16 cellular contexts compared by ENCODE assay signal in genomic region chr2:232366461-232366860, GRCh38. TPM values are rescaled to one million over a fixed set of nuclear protein-coding genes. Genes with fewer than 3 reads are reported as not detected.
DNase-seq lines count a peak whose midpoint lies in the region; ATAC-seq and TF ChIP-seq lines count a peak whose summit lies in the region.
"Not testable (repeated sequence)": the region's sequence is repeated elsewhere in the genome, so short reads cannot be mapped to it uniquely, and the experiment has no call there.
"Had no signal": no experiment of that assay in that cellular context is flagged by ENCODE, and none has a peak within 500 bp of the region (broad histone marks: within the 10 kb centered on the region; RNA-seq: fewer than 3 reads in every experiment).

No MANE protein-coding gene starts in this region.

- H3K9me3 ChIP-seq in RWPE2 (ENCODE audit: severe bottlenecking) = not testable (repeated sequence)
- H3K9me3 ChIP-seq in spleen = peaks cover 0 to 12% (median 6%) of the 10 kb centered on the region in 8 donors

- not testable (repeated sequence) for H3K4me1 ChIP-seq in RWPE2 (ENCODE audit: insufficient read depth, poor library complexity, severe bottlenecking)
- H3K4me1 ChIP-seq in spleen = peaks cover 4 to 18% (median 7%) of the 10 kb centered on the region in 6 donors

- POLR2A ChIA-PET in WTC11 (lab: Charles Lee) = interaction anchor here (1.8 kb wide), 1 partner anchor 70 kb away, joined by 6 read pairs; no protein-coding TSS in a partner anchor

- H3K9me3 Mint-ChIP-seq in WTC11; activated naive CD4-positive, alpha-beta T cell treated with anti-CD3 and anti-CD28 coated beads for 36 hours: not testable (repeated sequence)

- not testable (repeated sequence) for ATAC-seq in RWPE2 (ENCODE audit: low read depth); WTC11; left lobe of liver

- H3K27ac Mint-ChIP-seq in WTC11; activated naive CD4-positive, alpha-beta T cell treated with anti-CD3 and anti-CD28 coated beads for 36 hours: not testable (repeated sequence)

- CTCF ChIA-PET in WTC11 (lab: Charles Lee) = interaction anchor here (0.7 to 6.4 kb wide), 25 partner anchors 10 to 466 kb away, joined by 3 to 78 read pairs (median 7); partner anchors contain the start of genes ALPG and ALPP
- CTCF ChIA-PET in activated naive CD4-positive, alpha-beta T cell treated with anti-CD3 and anti-CD28 coated beads for 36 hours (lab: Charles Lee) = interaction anchor here (1.4 kb wide), 1 partner anchor 25 kb away, joined by 4 read pairs; no protein-coding TSS in a partner anchor

- H3K36me3 ChIP-seq in RWPE2 (ENCODE audit: low read depth); spleen: not testable (repeated sequence)

- not testable (repeated sequence) for H3K4me3 Mint-ChIP-seq in WTC11; activated naive CD4-positive, alpha-beta T cell treated with anti-CD3 and anti-CD28 coated beads for 36 hours

- intact Hi-C loops in activated naive CD4-positive, alpha-beta T cell treated with anti-CD3 and anti-CD28 coated beads for 36 hours (cut with micrococcal nuclease); spleen (cut with DNase I; ENCODE audit: low total_unique reads): not testable (repeated sequence)

- not testable (repeated sequence) for H3K36me3 Mint-ChIP-seq in WTC11; activated naive CD4-positive, alpha-beta T cell treated with anti-CD3 and anti-CD28 coated beads for 36 hours (ENCODE audit: low read depth)

- peak overlapping the region; percentile 93 for H3K27ac ChIP-seq in 22Rv1
- H3K27ac ChIP-seq in RWPE2 (ENCODE audit: poor library complexity, severe bottlenecking); spleen: not testable (repeated sequence)

- H3K4me1 Mint-ChIP-seq in WTC11 = peaks cover 16% of the 10 kb centered on the region
- H3K4me1 Mint-ChIP-seq in activated naive CD4-positive, alpha-beta T cell treated with anti-CD3 and anti-CD28 coated beads for 36 hours (ENCODE audit: low read depth) = peaks cover 24% of the 10 kb centered on the region

- not testable (repeated sequence) for H3K4me3 ChIP-seq in RWPE2 (ENCODE audit: severe bottlenecking); spleen

- not testable (repeated sequence) for TF ChIP-seq CTCF in 22Rv1 (IDR thresholded peaks at IDR 0.05); RWPE2 (IDR thresholded peaks at IDR 0.05; ENCODE audit: poor library complexity, severe bottlenecking); WTC11 (IDR thresholded peaks at IDR 0.05); spleen (IDR thresholded peaks at IDR 0.05 in 8 of 11, conservative IDR thresholded peaks at IDR 0.05 in 3 of 11)

- 90 to 97% (median 94%) methylated on average over 12 to 23 of the region's 23 CpGs for WGBS in spleen, 5 donors

- DNase-seq in NCI-H1436 (lab: John Stamatoyannopoulos, UW) = peak; percentile 35
- DNase-seq in RWPE2 (ENCODE audit: low spot score) = peak; percentile 36
- peak; percentile 15 for DNase-seq in WTC11 (ENCODE audit: low spot score)
- peak; percentile 0 for DNase-seq in activated naive CD4-positive, alpha-beta T cell treated with anti-CD3 and anti-CD28 coated beads for 36 hours
- DNase-seq in left lobe of liver (ENCODE audit: low spot score) = peak; percentile 27
- peak; percentile 79 for DNase-seq in mesenteric fat pad (ENCODE audit: low spot score)
- peak; percentile 54 for DNase-seq in spleen

- H3K27me3 ChIP-seq in RWPE2 (ENCODE audit: insufficient read depth, poor library complexity, severe bottlenecking); spleen (replicated peaks in 1 of 7): not testable (repeated sequence)

- H3K27me3 Mint-ChIP-seq in WTC11 (ENCODE audit: low read depth); activated naive CD4-positive, alpha-beta T cell treated with anti-CD3 and anti-CD28 coated beads for 36 hours (ENCODE audit: low read depth): not testable (repeated sequence)

- not testable (repeated sequence) for TF ChIP-seq POLR2A in spleen (IDR thresholded peaks at IDR 0.05)

RNA-seq across cellular contexts. Expression of gene ALPP, which starts 12.1 kb away (rescaled TPM):
- total RNA-seq in WTC11 (2021) (0.14 to 0.20 TPM (median 0.14 TPM) in 3 replicates), left lobe of liver (0.20 TPM), mesenteric fat pad (not detected), spleen (not detected)
- total RNA-seq in activated naive CD4-positive, alpha-beta T cell treated with anti-CD3 and anti-CD28 coated beads for 36 hours = not detected
- not detected for polyA plus RNA-seq in spleen
- total RNA-seq: Calu3; CD4-positive, alpha-beta T cell; CD8-positive, alpha-beta memory T cell; Daoy; HFFc6 had no signal
- polyA plus RNA-seq: CD14-positive monocyte; CD8-positive, alpha-beta memory T cell; GM23338 had no signal

RNA-seq across cellular contexts. Expression of gene ALPG, which starts 40.2 kb away (rescaled TPM):
- total RNA-seq in WTC11 (2021) = 0.94 to 1.3 TPM (median 1.2 TPM) in 3 replicates
- not detected for total RNA-seq in activated naive CD4-positive, alpha-beta T cell treated with anti-CD3 and anti-CD28 coated beads for 36 hours
- total RNA-seq in left lobe of liver = not detected
- total RNA-seq in mesenteric fat pad = not detected
- total RNA-seq in spleen = not detected
- polyA plus RNA-seq in spleen = not detected
- total RNA-seq: Calu3; CD4-positive, alpha-beta T cell; CD8-positive, alpha-beta memory T cell; Daoy; H4; HFFc6 had no signal
- polyA plus RNA-seq: CD14-positive monocyte; CD8-positive, alpha-beta memory T cell had no signal

Comparison
In these comparisons a context has a peak if more than half of its experiments do, and no peak if none do; other contexts are left out.
1. DNase-seq: peak in every context shown above with its lines; median percentile 79 in mesenteric fat pad; 54 in spleen; 36 in RWPE2; 35 in NCI-H1436; 27 in left lobe of liver; 15 in WTC11; 0 in activated naive CD4-positive, alpha-beta T cell treated with anti-CD3 and anti-CD28 coated beads for 36 hours.